Comparison of ENCODE assay signal across 16 cellular contexts in genomic region chr1:53060580-53060979, GRCh38. TPM values are rescaled to one million over a fixed set of nuclear protein-coding genes. Genes with fewer than 3 reads are reported as not detected.
DNase-seq lines count a peak whose midpoint lies in the region; FAIRE-seq and TF ChIP-seq lines count a peak whose summit lies in the region.
"Had no signal": no experiment of that assay in that cellular context is flagged by ENCODE, and none has a peak within 500 bp of the region (broad histone marks: within the 10 kb centered on the region; RNA-seq: fewer than 3 reads in every experiment).

No MANE protein-coding gene starts in this region.

- H4K20me1 ChIP-seq in fibroblast of lung (ENCODE audit: control insufficient read depth, extremely low read depth, insufficient read depth, low read length): no peaks in the 10 kb centered on the region

- H3K4me1 ChIP-seq in fibroblast of lung (ENCODE audit: control insufficient read depth, extremely low read depth, insufficient read depth, low read length) (peaks cover 6% of the 10 kb centered on the region), sigmoid colon (peaks cover 0 to 61% (median 39%) of the 10 kb centered on the region in 4 donors)
- H3K4me1 ChIP-seq: SJCRH30 had no signal

- H3K9me3 ChIP-seq in fibroblast of lung (ENCODE audit: control insufficient read depth, insufficient read depth, low read depth, low read length): no peaks in the 10 kb centered on the region
- H3K9me3 ChIP-seq in sigmoid colon: no peaks in the 10 kb centered on the region
- H3K9me3 ChIP-seq: SJCRH30, upper lobe of left lung had no signal

- H3K4me3 ChIP-seq in AG10803 (ENCODE audit: low read length): 0 out of 2 replicates have a peak overlapping the region, but pooled peaks have one; percentile 6
- H3K4me3 ChIP-seq in fibroblast of lung (replicated peaks in 1 of 4; ENCODE audit: control extremely low read depth in 1 of 4, insufficient read depth in 1 of 4, low read depth in 3 of 4, low read length in 4 of 4): peak overlapping the region in 1 of 4 experiments; percentile 86
- H3K4me3 ChIP-seq in sigmoid colon: no peak overlapping the region
- H3K4me3 ChIP-seq: K562 had no signal

- H3K27me3 ChIP-seq in fibroblast of lung (ENCODE audit: control insufficient read depth, insufficient read depth, low read length) (no peaks in the 10 kb centered on the region), sigmoid colon (no peaks in the 10 kb centered on the region)
- H3K27me3 ChIP-seq: SJCRH30 had no signal

- DNase-seq in AG10803 (ENCODE audit: low read depth) (peak; percentile 95), M059J (ENCODE audit: low read depth) (peak; percentile 20), fibroblast of lung (ENCODE audit: low read depth in 2 of 2) (peak; percentile 37 to 78), sigmoid colon (peak; percentile 82), T-helper 1 cell (no peak), DMS79 (lab: John Stamatoyannopoulos, UW) (no peak), GM12891 (ENCODE audit: insufficient read length, low spot score) (no peak)
- DNase-seq in activated effector memory CD4-positive, alpha-beta T cell treated with Interleukin-2 at 50 U/mL for 16 hours: no peak
- DNase-seq: activated CD4-positive, alpha-beta T cell treated with anti-CD3 and anti-CD28 coated beads, Interleukin-2, amount 50 U/mL, for 1 hour; C1 segment of cervical spinal cord; cortex of kidney; retina; SJCRH30; upper lobe of left lung had no signal

- no peak for TF ChIP-seq EP300 in sigmoid colon (IDR thresholded peaks at IDR 0.05)

- intact Hi-C loops in sigmoid colon (cut with DNase I): loop anchor here (5.0 kb wide), 2 partner anchors 33 to 138 kb away; partner anchors contain the start of gene ECHDC2

- H3K79me2 ChIP-seq in fibroblast of lung (ENCODE audit: control insufficient read depth, insufficient read depth, low read length): no peaks in the 10 kb centered on the region

- H3K9ac ChIP-seq in fibroblast of lung (ENCODE audit: insufficient read depth, low read length): no peak overlapping the region
- H3K9ac ChIP-seq: neural progenitor cell had no signal

- 76 to 79% methylated on average over 1 of the region's 1 CpG for WGBS in sigmoid colon, 2 donors

- no peak overlapping the region for H2AFZ ChIP-seq in fibroblast of lung (ENCODE audit: low read length)

- no peaks in the 10 kb centered on the region for H3K36me3 ChIP-seq in fibroblast of lung (ENCODE audit: control insufficient read depth, insufficient read depth, low read length)
- no peaks in the 10 kb centered on the region for H3K36me3 ChIP-seq in sigmoid colon
- H3K36me3 ChIP-seq: neural progenitor cell, SJCRH30, upper lobe of left lung had no signal

- TF ChIP-seq POLR2A in sigmoid colon (IDR thresholded peaks at IDR 0.05): no peak
- no peak for TF ChIP-seq POLR2A in GM12891 (IDR thresholded peaks at IDR 0.05; ENCODE audit: low read depth, low read length)

- FAIRE-seq in GM12891 (lab: Jason Lieb, UNC): no peak

- H3K27ac ChIP-seq in fibroblast of lung (ENCODE audit: insufficient read depth, low read length) (no peak overlapping the region), sigmoid colon (peak overlapping the region; percentile 72 to 85 (median 77))
- H3K27ac ChIP-seq: neural progenitor cell, SJCRH30 had no signal

- TF ChIP-seq CTCF in AG10803 (conservative IDR thresholded peaks at IDR 0.05; ENCODE audit: low read length): no peak
- TF ChIP-seq CTCF in fibroblast of lung (conservative IDR thresholded peaks at IDR 0.05 in 1 of 2, IDR thresholded peaks at IDR 0.05 in 1 of 2; ENCODE audit: low read depth in 1 of 2, low read length in 2 of 2): no peak
- no peak for TF ChIP-seq CTCF in sigmoid colon (IDR thresholded peaks at IDR 0.05)

- H3K4me2 ChIP-seq in fibroblast of lung (ENCODE audit: extremely low read depth, insufficient read depth, low read length): peak overlapping the region; percentile 6

TF ChIP-seq in GM12891, 5 proteins besides CTCF, POLR2A, EP300 and RAD21:
- no peak for TF ChIP-seq TAF1 (IDR thresholded peaks at IDR 0.05; ENCODE audit: low read depth, low read length)
- TF ChIP-seq POU2F2 (IDR thresholded peaks at IDR 0.05; ENCODE audit: low read depth, low read length): no peak

RNA-seq across cellular contexts. Expression of gene PODN, which starts 1.4 kb away (rescaled TPM):
- total RNA-seq in M059J (2014; rRNA removed; shearing (Covaris generic)): not detected in 2 replicates
- total RNA-seq in fibroblast of lung: 49.7 and 67.5 TPM in 2 replicates
- polyA plus RNA-seq in fibroblast of lung: 21.8 and 31.6 TPM in 2 replicates
- polyA plus RNA-seq in fibroblast of lung (2012): 36.5 and 62.7 TPM in 2 replicates
- 21.2 and 26.8 TPM in 2 replicates for polyA minus RNA-seq in fibroblast of lung (ENCODE audit: low replicate concordance)
- 100 to 1,000 TPM in 1 of 4 donors, 10 to 100 TPM in 3; 67.6 to 200 (median 88.6) TPM for total RNA-seq in sigmoid colon
- polyA plus RNA-seq in sigmoid colon: 10 to 100 TPM in 2 of 3 donors, 1 to 10 TPM in 1; 1.6 to 16.2 (median 13.8) TPM
- not detected for polyA plus RNA-seq in GM12891 (2012; ENCODE audit: low read depth, missing spikeins)
- total RNA-seq: K562 had no signal
- polyA plus RNA-seq: K562 had no signal

Comparison
In these comparisons a context has a peak if more than half of its experiments do, and no peak if none do; other contexts are left out.
1. DNase-seq: peak in AG10803 (single experiment), M059J (single experiment), fibroblast of lung (2 of 2) and sigmoid colon (single experiment); none in T-helper 1 cell (0 of 5), DMS79 (single experiment), GM12891 (single experiment) and activated effector memory CD4-positive, alpha-beta T cell treated with Interleukin-2 at 50 U/mL for 16 hours (single experiment).
2. RNA of gene PODN, which starts 1.4 kb away (total RNA-seq): 67.6 to 200 TPM in sigmoid colon and 49.7 to 67.5 TPM in fibroblast of lung; not detected in M059J; every median in the first group is over 10 times any median in the second.